In genomic region chr15:101053261-101053660, GRCh38 we compare ENCODE assay signal across 22 cellular contexts.
DNase-seq lines count a peak whose midpoint lies in the region; ATAC-seq and TF ChIP-seq lines count a peak whose summit lies in the region.
"Had no signal": no experiment of that assay in that cellular context is flagged by ENCODE, and none has a peak within 500 bp of the region (broad histone marks: within the 10 kb centered on the region; RNA-seq: fewer than 3 reads in every experiment).

No MANE protein-coding gene starts in this region.

- H3K18ac ChIP-seq in IMR-90 (ENCODE audit: low read depth, low read length) = no peak overlapping the region

- no peak overlapping the region for H2AK5ac ChIP-seq in IMR-90 (ENCODE audit: low read depth, low read length)

- no peak for TF ChIP-seq RAD21 in IMR-90 (IDR thresholded peaks at IDR 0.05; ENCODE audit: low read length)

- no peak overlapping the region for H2BK20ac ChIP-seq in IMR-90 (ENCODE audit: low read depth, low read length)

- H3K4me2 ChIP-seq in IMR-90 (ENCODE audit: low read depth, low read length) (no peak overlapping the region), smooth muscle cell (no peak overlapping the region)
- H3K4me2 ChIP-seq: BLaER1 treated with 17β-estradiol and CSF1 and Interleukin-3, amounts not matched to agents 10 nM and 100 nM had no signal

- TF ChIP-seq POLR2A in IMR-90 (IDR thresholded peaks at IDR 0.05; ENCODE audit: low read depth, low read length) = no peak

- H2BK120ac ChIP-seq in IMR-90 (ENCODE audit: low read depth, low read length) = no peak overlapping the region

- no peak overlapping the region for H3K23ac ChIP-seq in IMR-90 (ENCODE audit: low read depth, low read length)

- H3K27me3 ChIP-seq in IMR-90 (ENCODE audit: control insufficient read depth, insufficient read depth, low read length) = no peaks in the 10 kb centered on the region
- no peaks in the 10 kb centered on the region for H3K27me3 ChIP-seq in smooth muscle cell (ENCODE audit: low read depth)
- H3K27me3 ChIP-seq: MG63 had no signal

- H3K36me3 ChIP-seq in IMR-90 (ENCODE audit: control insufficient read depth, insufficient read depth, low read length) = peaks cover 44% of the 10 kb centered on the region
- H3K36me3 ChIP-seq in smooth muscle cell (ENCODE audit: low read depth) = no peaks in the 10 kb centered on the region
- H3K36me3 ChIP-seq: BLaER1 treated with 17β-estradiol and CSF1 and Interleukin-3, amounts not matched to agents 10 nM and 100 nM had no signal

- 95% methylated on average over 28 of the region's 34 CpGs; no CpG with 5 or more reads in 1 of the 2 experiments for WGBS in IMR-90 (ENCODE audit: extremely low coverage in 2 of 2, insufficient read length in 1 of 2), 2 experiments
- 93% methylated on average over 34 of the region's 34 CpGs for WGBS in smooth muscle cell (ENCODE audit: low lambda C conversion rate)

- no peak overlapping the region for H2BK15ac ChIP-seq in IMR-90 (ENCODE audit: low read depth, low read length)

- H3K9me3 ChIP-seq in IMR-90 (ENCODE audit: control insufficient read depth, insufficient read depth, low read length) (no peaks in the 10 kb centered on the region), smooth muscle cell (replicated peaks; ENCODE audit: low read depth) (no peaks in the 10 kb centered on the region)
- H3K9me3 ChIP-seq: BLaER1 treated with 17β-estradiol and CSF1 and Interleukin-3, amounts not matched to agents 10 nM and 100 nM; HAP-1; MG63 had no signal

- no peak overlapping the region for H4K5ac ChIP-seq in IMR-90 (ENCODE audit: low read depth, low read length)

- dilution Hi-C loops in IMR-90 (cut with HindIII; ENCODE audit: low sequenced_read_pairs, unreplicated experiment) = no loop called here

- ATAC-seq in IMR-90 (ENCODE audit: low read depth) (no peak), left lobe of liver (no peak), HG03097 (IDR thresholded peaks at IDR 0.05; ENCODE audit: low FRiP score, unreplicated experiment) (no peak)
- ATAC-seq: activated naive CD8-positive, alpha-beta T cell treated with anti-CD3 and anti-CD28 coated beads, Interleukin-2, amount 50 U/mL, for 24 hours; activated T-cell treated with anti-CD3 and anti-CD28 coated beads, Interleukin-2, amount 50 U/mL, for 4 hours had no signal

- no peak overlapping the region for H3K4me3 ChIP-seq in IMR-90 (ENCODE audit: insufficient read depth, low read depth, low read length)
- no peak overlapping the region for H3K4me3 ChIP-seq in smooth muscle cell
- H3K4me3 ChIP-seq: BLaER1 treated with 17β-estradiol and CSF1 and Interleukin-3, amounts not matched to agents 10 nM and 100 nM; HAP-1; MG63 had no signal

- no peak overlapping the region for H3K14ac ChIP-seq in IMR-90 (replicated peaks; ENCODE audit: low read depth, low read length)

- TF ChIP-seq CTCF in IMR-90 (conservative IDR thresholded peaks at IDR 0.05; ENCODE audit: low read depth, low read length) (no peak), smooth muscle cell (IDR thresholded peaks at IDR 0.05; ENCODE audit: borderline replicate concordance, insufficient read depth, poor library complexity, severe bottlenecking) (no peak)

- H3K79me2 ChIP-seq in smooth muscle cell (ENCODE audit: low read depth) = no peaks in the 10 kb centered on the region

- H4K8ac ChIP-seq in IMR-90 (ENCODE audit: low read depth in 2 of 2, low read length in 2 of 2) = no peak overlapping the region

- H3K9ac ChIP-seq in IMR-90 (ENCODE audit: low read depth, low read length) = no peak overlapping the region
- H3K9ac ChIP-seq in smooth muscle cell (ENCODE audit: low read depth) = no peak overlapping the region
- H3K9ac ChIP-seq: BLaER1 treated with 17β-estradiol and CSF1 and Interleukin-3, amounts not matched to agents 10 nM and 100 nM had no signal

- H3F3A ChIP-seq in smooth muscle cell (ENCODE audit: low read depth) = no peaks in the 10 kb centered on the region

- no peaks in the 10 kb centered on the region for H3K4me1 ChIP-seq in IMR-90 (ENCODE audit: control insufficient read depth, insufficient read depth, low read length)
- no peaks in the 10 kb centered on the region for H3K4me1 ChIP-seq in smooth muscle cell (ENCODE audit: low read depth)
- H3K4me1 ChIP-seq: HAP-1 had no signal

- CTCF ChIA-PET in IMR-90 (lab: Yijun Ruan, JAX) = no interaction called here

- no peaks in the 10 kb centered on the region for H3K79me1 ChIP-seq in IMR-90 (ENCODE audit: low read depth in 1 of 2, low read length in 2 of 2)

- POLR2A ChIA-PET in IMR-90 (lab: Charles Lee; ENCODE audit: unreplicated experiment) = no interaction called here

- H2BK5ac ChIP-seq in IMR-90 (ENCODE audit: low read depth, low read length, poor library complexity, severe bottlenecking) = no peak overlapping the region

- H2AFZ ChIP-seq in IMR-90 (replicated peaks; ENCODE audit: low read length, poor library complexity) (no peak overlapping the region), smooth muscle cell (ENCODE audit: low read depth) (no peak overlapping the region)

- no peak overlapping the region for H3K56ac ChIP-seq in IMR-90 (ENCODE audit: extremely low read depth, insufficient read depth, low read length)

- H4K91ac ChIP-seq in IMR-90 (ENCODE audit: insufficient read depth, low read depth, low read length) = no peak overlapping the region

- H4K20me1 ChIP-seq in IMR-90 (ENCODE audit: insufficient read depth, low read length) = no peaks in the 10 kb centered on the region
- no peaks in the 10 kb centered on the region for H4K20me1 ChIP-seq in smooth muscle cell (ENCODE audit: low read depth)

- H3K9me1 ChIP-seq in IMR-90 (ENCODE audit: insufficient read depth, low read length) = 0 out of 2 replicates have a peak, but pooled peaks cover 3% of the 10 kb centered on the region

- DNase-seq in D341Med (ENCODE audit: low spot score) = peak; percentile 25
- DNase-seq in IMR-90 = no peak
- DNase-seq in left lobe of liver (ENCODE audit: low spot score) = peak; percentile 39
- peak; percentile 69 for DNase-seq in posterior vena cava (ENCODE audit: low spot score)
- no peak for DNase-seq in smooth muscle cell (lab: John Stamatoyannopoulos, UW; ENCODE audit: unreplicated experiment)
- DNase-seq in NCI-H1048 (lab: John Stamatoyannopoulos, UW) = no peak
- no peak for DNase-seq in caudate nucleus (lab: John Stamatoyannopoulos, UW)
- DNase-seq: activated naive CD8-positive, alpha-beta T cell treated with anti-CD3 and anti-CD28 coated beads, Interleukin-2, amount 50 U/mL, for 24 hours; activated T-cell treated with anti-CD3 and anti-CD28 coated beads, Interleukin-2, amount 50 U/mL, for 4 hours; cerebellar nuclear complex; DMS79; GF-D8; glutamatergic neuron; KG1; kidney; MG63; NCI-H1436; NCI-H446; NCI-H774 had no signal

- H3K27ac ChIP-seq in IMR-90 (ENCODE audit: insufficient read depth, low read length) (no peak overlapping the region), smooth muscle cell (ENCODE audit: low read depth) (no peak overlapping the region), caudate nucleus (ENCODE audit: low read depth, low read length) (no peak overlapping the region)
- H3K27ac ChIP-seq: BLaER1 treated with 17β-estradiol and CSF1 and Interleukin-3, amounts not matched to agents 10 nM and 100 nM had no signal

- intact Hi-C loops in IMR-90 (cut with micrococcal nuclease) (no loop called here), posterior vena cava (cut with DNase I) (no loop called here)

- no TSS peak for BruUV-seq in IMR-90 (replicated peaks; lab: Mats Ljungman, UMichigan)

- in situ Hi-C loops in IMR-90 (cut with MboI; ENCODE audit: low sequenced_read_pairs) = no loop called here

- H2AK9ac ChIP-seq in IMR-90 (replicated peaks; ENCODE audit: low read depth, low read length, poor library complexity) = peak overlapping the region; percentile 37

- H3K4ac ChIP-seq in IMR-90 (ENCODE audit: low read depth, low read length) = no peak overlapping the region

TF ChIP-seq in IMR-90, 13 proteins besides CTCF, POLR2A, EP300 and RAD21:
- TF ChIP-seq CHD1 (IDR thresholded peaks at IDR 0.05; ENCODE audit: low read depth, low read length) = no peak
- TF ChIP-seq MAFK (IDR thresholded peaks at IDR 0.05; ENCODE audit: low read depth, low read length) = no peak
- TF ChIP-seq FOS (IDR thresholded peaks at IDR 0.05; ENCODE audit: low read depth, low read length) = no peak
- TF ChIP-seq NFE2L2 (IDR thresholded peaks at IDR 0.05; ENCODE audit: low read depth, low read length) = no peak
- TF ChIP-seq MAZ (IDR thresholded peaks at IDR 0.05; ENCODE audit: borderline replicate concordance, low read depth, low read length) = no peak
- TF ChIP-seq BHLHE40 (IDR thresholded peaks at IDR 0.05; ENCODE audit: low read depth, low read length) = no peak
- TF ChIP-seq USF2 (IDR thresholded peaks at IDR 0.05; ENCODE audit: low read depth, low read length) = no peak

Comparison
In these comparisons a context has a peak if more than half of its experiments do, and no peak if none do; other contexts are left out.
1. DNase-seq: peak in D341Med (single experiment), left lobe of liver (single experiment) and posterior vena cava (single experiment); none in IMR-90 (single experiment), smooth muscle cell (single experiment), NCI-H1048 (single experiment) and caudate nucleus (0 of 61).